20 cellular contexts compared by ENCODE assay signal in genomic region chr5:61665939-61666621, GRCh38.
DNase-seq lines count a peak whose midpoint lies in the region; ATAC-seq, FAIRE-seq and TF ChIP-seq lines count a peak whose summit lies in the region.
"Had no signal": no experiment of that assay in that cellular context is flagged by ENCODE, and none has a peak within 500 bp of the region (broad histone marks: within the 10 kb centered on the region; RNA-seq: fewer than 3 reads in every experiment).

No MANE protein-coding gene starts in this region.

- peaks cover 0 to 9% (median 0%) of the 10 kb centered on the region in 11 experiments; a peak in 4 of 22 replicates for H3K9me3 ChIP-seq in BLaER1 treated with 17β-estradiol and CSF1 and Interleukin-3, amounts not matched to agents 10 nM and 100 nM (replicated peaks in 1 of 11)
- no peaks in the 10 kb centered on the region for H3K9me3 ChIP-seq in MM.1S (replicated peaks; ENCODE audit: insufficient read depth, low read length)
- no peaks in the 10 kb centered on the region for H3K9me3 ChIP-seq in heart left ventricle
- H3K9me3 ChIP-seq in WERI-Rb-1 (ENCODE audit: severe bottlenecking): no peaks in the 10 kb centered on the region

- H3K4me1 Mint-ChIP-seq in natural killer cell: peaks cover 0 to 8% of the 10 kb centered on the region in 2 donors
- H3K4me1 Mint-ChIP-seq: T-cell had no signal

- H4K20me1 ChIP-seq in BLaER1 treated with 17β-estradiol and CSF1 and Interleukin-3, amounts not matched to agents 10 nM and 100 nM: no peaks in the 10 kb centered on the region
- H4K20me1 ChIP-seq in MM.1S (ENCODE audit: insufficient read depth, low read length): no peaks in the 10 kb centered on the region

- H3K9me3 Mint-ChIP-seq in natural killer cell: no peaks in the 10 kb centered on the region
- H3K9me3 Mint-ChIP-seq: activated T-helper 1 cell treated with anti-CD3 and anti-CD28 coated beads, Interleukin-12 subunit alpha, Interleukin-12 subunit beta, Interleukin-2, Interleukin-4 antibody, amounts not matched to agents 30 ng/mL and 10 ng/mL and 1 ng/mL, durations not matched to agents 14 hours and 24 hours and 36 hours; stimulated activated naive CD8-positive, alpha-beta T cell treated with anti-CD3 and anti-CD28 coated beads, Interleukin-15, Interleukin-2, amounts not matched to agents 100 ng/mL and 50 ng/mL, for 24 hours; T-cell had no signal

- peak overlapping the region in 4 of 11 experiments; percentile 19 to 33 (median 27); a peak in 5 of 22 replicates for H3K27ac ChIP-seq in BLaER1 treated with 17β-estradiol and CSF1 and Interleukin-3, amounts not matched to agents 10 nM and 100 nM
- H3K27ac ChIP-seq in MM.1S (ENCODE audit: low read length) (no peak overlapping the region), heart left ventricle (peak overlapping the region in 8 of 12 donors; percentile 7 to 77 (median 30)), WERI-Rb-1 (no peak overlapping the region)
- H3K27ac ChIP-seq: GM23248, VCaP had no signal

- peak overlapping the region; percentile 0 for H3K4me3 Mint-ChIP-seq in natural killer cell
- H3K4me3 Mint-ChIP-seq: activated T-helper 1 cell treated with anti-CD3 and anti-CD28 coated beads, Interleukin-12 subunit alpha, Interleukin-12 subunit beta, Interleukin-2, Interleukin-4 antibody, amounts not matched to agents 30 ng/mL and 10 ng/mL and 1 ng/mL, durations not matched to agents 14 hours and 24 hours and 36 hours; neural crest cell; stimulated activated naive CD8-positive, alpha-beta T cell treated with anti-CD3 and anti-CD28 coated beads, Interleukin-15, Interleukin-2, amounts not matched to agents 100 ng/mL and 50 ng/mL, for 24 hours; T-cell had no signal

- no peak for TF ChIP-seq CTCF in MM.1S (IDR thresholded peaks at IDR 0.05; ENCODE audit: low read length)
- TF ChIP-seq CTCF in heart left ventricle (IDR thresholded peaks at IDR 0.05): no peak
- no peak for TF ChIP-seq CTCF in natural killer cell (IDR thresholded peaks at IDR 0.05)
- TF ChIP-seq CTCF in WERI-Rb-1 (IDR thresholded peaks at IDR 0.05; ENCODE audit: low read depth, low read length): no peak

- ATAC-seq in heart left ventricle: peak; percentile 64 to 82 (median 76)
- ATAC-seq in natural killer cell: no peak
- no peak for ATAC-seq in GM19463 (IDR thresholded peaks at IDR 0.05; ENCODE audit: unreplicated experiment)
- ATAC-seq: esophagus mucosa, T-cell had no signal

- DNase-seq in MM.1S: no peak
- DNase-seq in heart left ventricle: peak in 4 of 5 donors; percentile 33 to 35 (median 34)
- no peak for DNase-seq in natural killer cell
- no peak for DNase-seq in frontal cortex (ENCODE audit: low spot score in 2 of 2)
- no peak for DNase-seq in WERI-Rb-1
- no peak for DNase-seq in activated CD8-positive, alpha-beta memory T cell treated with anti-CD3 and anti-CD28 coated beads, Interleukin-2, amount 50 U/mL, for 48 hours
- DNase-seq: DMS79 treated with DMSO at 0.1 percent for 48 hours, glutamatergic neuron, GM23248, mesendoderm, NCI-H2081 treated with DMSO at 0.1 percent for 48 hours, NCI-H510A treated with DMSO at 0.1 percent for 48 hours, T-cell had no signal

- H3K9me2 ChIP-seq in MM.1S (replicated peaks; ENCODE audit: insufficient read depth, low read length): no peaks in the 10 kb centered on the region

- peak overlapping the region; percentile 2; the same call in 1 of the 2 replicates for H2AFZ ChIP-seq in MM.1S (ENCODE audit: low read length)
- H2AFZ ChIP-seq: GM23248 had no signal

- H3K4me3 ChIP-seq in BLaER1 treated with 17β-estradiol and CSF1 and Interleukin-3, amounts not matched to agents 10 nM and 100 nM: 0 out of 20 replicates have a peak overlapping the region, but pooled peaks of 2 of the 10 experiments have one; percentile 6 to 25
- H3K4me3 ChIP-seq in MM.1S (ENCODE audit: low read length): no peak overlapping the region
- H3K4me3 ChIP-seq in heart left ventricle: peak overlapping the region in 6 of 12 donors; percentile 4 to 19 (median 12)
- no peak overlapping the region for H3K4me3 ChIP-seq in WERI-Rb-1 (ENCODE audit: low read depth, low read length)
- H3K4me3 ChIP-seq: GM23248 had no signal

- no peaks in the 10 kb centered on the region for H3K36me3 ChIP-seq in BLaER1 treated with 17β-estradiol and CSF1 and Interleukin-3, amounts not matched to agents 10 nM and 100 nM
- H3K36me3 ChIP-seq in MM.1S (replicated peaks; ENCODE audit: insufficient read depth, low read length) (no peaks in the 10 kb centered on the region), heart left ventricle (no peaks in the 10 kb centered on the region), WERI-Rb-1 (no peaks in the 10 kb centered on the region)

- no peak overlapping the region for H3K27ac Mint-ChIP-seq in natural killer cell
- H3K27ac Mint-ChIP-seq: activated T-helper 1 cell treated with anti-CD3 and anti-CD28 coated beads, Interleukin-12 subunit alpha, Interleukin-12 subunit beta, Interleukin-2, Interleukin-4 antibody, amounts not matched to agents 30 ng/mL and 10 ng/mL and 1 ng/mL, durations not matched to agents 14 hours and 24 hours and 36 hours; stimulated activated naive CD8-positive, alpha-beta T cell treated with anti-CD3 and anti-CD28 coated beads, Interleukin-15, Interleukin-2, amounts not matched to agents 100 ng/mL and 50 ng/mL, for 24 hours; T-cell had no signal

- TF ChIP-seq POLR2A in heart left ventricle (IDR thresholded peaks at IDR 0.05): no peak

- no peaks in the 10 kb centered on the region for H3K79me2 ChIP-seq in MM.1S (ENCODE audit: low read length)

- peak overlapping the region in 1 of 11 experiments; percentile 9; a peak in 1 of 22 replicates for H3K9ac ChIP-seq in BLaER1 treated with 17β-estradiol and CSF1 and Interleukin-3, amounts not matched to agents 10 nM and 100 nM
- no peak overlapping the region for H3K9ac ChIP-seq in MM.1S (ENCODE audit: low read length)
- H3K9ac ChIP-seq: GM23248 had no signal

- intact Hi-C loops in heart left ventricle (cut with DNase I) (loop anchor here in 3 of 10 donors (5.0 to 10.0 kb wide), 5 partner anchors 261 to 711 kb away; no protein-coding TSS in a partner anchor), natural killer cell (cut with micrococcal nuclease) (no loop called here)

- no peaks in the 10 kb centered on the region for H3K36me3 Mint-ChIP-seq in natural killer cell
- H3K36me3 Mint-ChIP-seq: T-cell had no signal

- H3K27me3 Mint-ChIP-seq in natural killer cell (ENCODE audit: low read depth in 2 of 2): peaks cover 13 to 28% of the 10 kb centered on the region in 2 donors

- FAIRE-seq in frontal cortex (lab: Jason Lieb, UNC): no peak

- H3F3A ChIP-seq in MM.1S (ENCODE audit: insufficient read depth, low read length): no peaks in the 10 kb centered on the region

- WGBS in heart left ventricle, 4 donors: 41 to 57% (median 48%) methylated on average over 8 of the region's 8 CpGs

- no peaks in the 10 kb centered on the region for H3K27me3 ChIP-seq in BLaER1 treated with 17β-estradiol and CSF1 and Interleukin-3, amounts not matched to agents 10 nM and 100 nM
- H3K27me3 ChIP-seq in MM.1S (replicated peaks; ENCODE audit: insufficient read depth, low read length) (no peaks in the 10 kb centered on the region), heart left ventricle (no peaks in the 10 kb centered on the region), WERI-Rb-1 (ENCODE audit: insufficient read depth, low read depth, severe bottlenecking) (no peaks in the 10 kb centered on the region)

- peaks cover 24 to 45% (median 34%) of the 10 kb centered on the region in 10 experiments for H3K4me1 ChIP-seq in BLaER1 treated with 17β-estradiol and CSF1 and Interleukin-3, amounts not matched to agents 10 nM and 100 nM
- no peaks in the 10 kb centered on the region for H3K4me1 ChIP-seq in MM.1S (ENCODE audit: low read length)
- peaks cover 0 to 29% (median 3%) of the 10 kb centered on the region in 12 donors for H3K4me1 ChIP-seq in heart left ventricle

- peak overlapping the region; percentile 31 to 84 (median 61) for H3K4me2 ChIP-seq in BLaER1 treated with 17β-estradiol and CSF1 and Interleukin-3, amounts not matched to agents 10 nM and 100 nM
- peak overlapping the region; percentile 23; the same call in 1 of the 2 replicates for H3K4me2 ChIP-seq in MM.1S (ENCODE audit: low read depth, low read length)

Comparison
In these comparisons a context has a peak if more than half of its experiments do, and no peak if none do; other contexts are left out.
1. H3K27ac ChIP-seq: peak in heart left ventricle (8 of 12); none in MM.1S (single experiment) and WERI-Rb-1 (single experiment).
2. DNase-seq: peak in heart left ventricle (4 of 5); none in MM.1S (single experiment), natural killer cell (single experiment), frontal cortex (0 of 2), WERI-Rb-1 (single experiment) and activated CD8-positive, alpha-beta memory T cell treated with anti-CD3 and anti-CD28 coated beads, Interleukin-2, amount 50 U/mL, for 48 hours (single experiment).
3. ATAC-seq: peak in heart left ventricle (4 of 4); none in natural killer cell (0 of 3) and GM19463 (single experiment).